Comparison of ENCODE assay signal across 1 cellular context in genomic region chr9:33024966-33025571, GRCh38.
TF ChIP-seq lines count a peak whose summit lies in the region.

Gene DNAJA1, plus strand, starts transcription at chr9:33025273. Its CDS starts 1,212 bp downstream, at chr9:33026485.

TF ChIP-seq in HEK293, 187 proteins besides CTCF, POLR2A, EP300 and RAD21 (continued from another document):
- TF ChIP-seq PRDM10 (tag by site-specific recombination; IDR thresholded peaks at IDR 0.05) (peak; percentile 69), ZNF623 (tag by site-specific recombination; IDR thresholded peaks at IDR 0.05) (no peak), ZSCAN23 (tag by site-specific recombination; IDR thresholded peaks at IDR 0.05) (no peak), INSM2 (tag by site-specific recombination; IDR thresholded peaks at IDR 0.05) (peak; percentile 47; the same call in 1 of the 2 replicates), EGR2 (tag by site-specific recombination; IDR thresholded peaks at IDR 0.05; ENCODE audit: low read depth) (peak; percentile 15; the same call in 1 of the 2 replicates), KLF17 (tag by site-specific recombination; IDR thresholded peaks at IDR 0.05) (peak; percentile 21; the same call in 1 of the 2 replicates), ZNF341 (tag by site-specific recombination; IDR thresholded peaks at IDR 0.05; ENCODE audit: low read depth) (peak; percentile 95), ZBTB1 (tag by site-specific recombination; IDR thresholded peaks at IDR 0.05) (no peak), AEBP2 (tag by site-specific recombination; IDR thresholded peaks at IDR 0.05; ENCODE audit: borderline replicate concordance) (no peak), PBX3 (CRISPR knock-in tag; IDR thresholded peaks at IDR 0.05) (peak; percentile 80), ZNF843 (tag by site-specific recombination; IDR thresholded peaks at IDR 0.05) (0 out of 2 replicates have a peak, but pooled peaks have one; percentile 32), ZNF174 (tag by site-specific recombination; IDR thresholded peaks at IDR 0.05) (no peak), PATZ1 (tag by site-specific recombination; IDR thresholded peaks at IDR 0.05) (no peak), SP7 (tag by site-specific recombination; IDR thresholded peaks at IDR 0.05) (peak; percentile 55; the same call in 1 of the 2 replicates), SP2 (tag by site-specific recombination; IDR thresholded peaks at IDR 0.05) (peak; percentile 81), ZNF501 (tag by site-specific recombination; IDR thresholded peaks at IDR 0.05) (peak; percentile 95), IKZF3 (tag by site-specific recombination; IDR thresholded peaks at IDR 0.05) (peak; percentile 47; the same call in 1 of the 2 replicates), SP3 (tag by site-specific recombination; IDR thresholded peaks at IDR 0.05) (peak; percentile 64), ZNF394 (tag by site-specific recombination; IDR thresholded peaks at IDR 0.05; ENCODE audit: borderline replicate concordance) (peak; percentile 19; the same call in 1 of the 2 replicates), ZXDB (tag by site-specific recombination; IDR thresholded peaks at IDR 0.05) (0 out of 2 replicates have a peak, but pooled peaks have one; percentile 51), ZNF2 (tag by site-specific recombination; IDR thresholded peaks at IDR 0.05) (0 out of 2 replicates have a peak, but pooled peaks have one; percentile 52), ZNF654 (tag by site-specific recombination; IDR thresholded peaks at IDR 0.05; ENCODE audit: low read depth) (no peak), ZBTB17 (tag by site-specific recombination; IDR thresholded peaks at IDR 0.05) (0 out of 2 replicates have a peak, but pooled peaks have one; percentile 46), ZFHX2 (tag by site-specific recombination; conservative IDR thresholded peaks at IDR 0.05) (peak; percentile 70), KLF8 (tag by site-specific recombination; IDR thresholded peaks at IDR 0.05) (peak; percentile 56; the same call in 1 of the 2 replicates), GLIS1 (tag by site-specific recombination; IDR thresholded peaks at IDR 0.05) (0 out of 2 replicates have a peak, but pooled peaks have one; percentile 2), ZNF585B (tag by site-specific recombination; IDR thresholded peaks at IDR 0.05) (no peak), ZNF449 (tag by site-specific recombination; IDR thresholded peaks at IDR 0.05) (peak; percentile 62; the same call in 1 of the 2 replicates), ZNF335 (tag by site-specific recombination; conservative IDR thresholded peaks at IDR 0.05) (peak; percentile 95), ZBTB11 (tag by site-specific recombination; conservative IDR thresholded peaks at IDR 0.05; ENCODE audit: low read depth) (peak; percentile 79), ZNF549 (tag by site-specific recombination; IDR thresholded peaks at IDR 0.05) (no peak), KLF1 (tag by site-specific recombination; IDR thresholded peaks at IDR 0.05) (peak; percentile 73), ZBTB21 (tag by site-specific recombination; IDR thresholded peaks at IDR 0.05) (0 out of 2 replicates have a peak, but pooled peaks have one; percentile 13), ZBTB6 (tag by site-specific recombination; IDR thresholded peaks at IDR 0.05) (0 out of 2 replicates have a peak, but pooled peaks have one; percentile 13)
